In the genomic region with DNA sequence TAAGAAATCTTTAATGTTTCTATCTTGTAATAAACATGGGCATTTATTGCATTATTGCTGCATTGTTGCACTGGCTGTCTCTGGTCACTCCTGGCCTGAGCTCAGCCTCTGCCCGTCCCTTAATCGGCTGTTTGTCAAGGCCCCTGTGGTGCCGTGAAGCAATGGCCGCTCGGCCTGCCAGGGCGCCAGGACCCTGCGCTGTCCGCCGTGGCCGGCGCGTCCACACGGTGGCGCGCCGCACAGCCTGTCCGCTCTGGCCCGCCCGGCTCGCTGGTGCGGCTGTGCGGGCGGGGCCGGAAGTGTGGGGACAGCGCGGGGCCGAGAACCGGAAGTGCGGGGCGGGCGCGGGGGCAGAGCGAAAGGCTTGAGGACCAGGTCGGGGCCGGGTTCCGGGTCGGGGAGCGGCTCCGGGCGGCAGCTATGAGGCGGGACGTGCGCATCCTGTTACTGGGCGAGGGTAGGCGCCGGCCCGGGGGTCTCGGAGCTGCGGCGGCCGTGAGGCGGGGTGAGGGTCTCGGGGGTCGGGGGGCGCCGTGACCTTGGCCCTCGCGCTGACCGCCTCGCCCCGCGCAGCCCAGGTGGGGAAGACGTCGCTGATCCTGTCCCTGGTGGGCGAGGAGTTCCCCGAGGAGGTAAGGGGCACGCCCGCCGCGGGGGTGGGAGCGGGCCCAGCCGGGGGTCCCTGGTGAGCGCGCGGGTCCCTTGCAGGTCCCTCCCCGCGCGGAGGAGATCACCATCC, we compare ENCODE assay signal across 8 cellular contexts. TPM values are rescaled to one million over a fixed set of nuclear protein-coding genes. Genes with fewer than 3 reads are reported as not detected.
DNase-seq lines count a peak whose midpoint lies in the region; ATAC-seq, FAIRE-seq and TF ChIP-seq lines count a peak whose summit lies in the region.

RHOT2 (plus strand) TSS at position 353 of the 739 bp plus-strand sequence; CDS start at position 421, 68 bp downstream.

- H3K4me1 Mint-ChIP-seq in central memory CD8-positive, alpha-beta T cell = peaks cover 6% of the 10 kb centered on the region

- H3K4me1 ChIP-seq in keratinocyte (ENCODE audit: control insufficient read depth, extremely low read depth, insufficient read depth, low read length) = peaks cover 10% of the 10 kb centered on the region

- peak within 1 kb of the TSS; percentile 81 for H3K9ac ChIP-seq in keratinocyte (ENCODE audit: control insufficient read depth, extremely low read depth, insufficient read depth, low read length)

- dilution Hi-C loops in keratinocyte (cut with MboI; ENCODE audit: extremely low pct_ligation_motif_present, low sequenced_read_pairs) = no loop called here

- H3K79me2 ChIP-seq in keratinocyte (ENCODE audit: control insufficient read depth, insufficient read depth, low read length) = peaks cover 28% of the 10 kb centered on the region

- H3K36me3 ChIP-seq in keratinocyte (ENCODE audit: control insufficient read depth in 2 of 2, extremely low read depth in 1 of 2, insufficient read depth in 2 of 2, low read length in 2 of 2) = peaks cover 18 to 25% of the 10 kb centered on the region in 2 experiments

- H3K27ac Mint-ChIP-seq in central memory CD8-positive, alpha-beta T cell (ENCODE audit: low read depth) = peak within 1 kb of the TSS; percentile 72

- no peaks in the 10 kb centered on the region for H3K9me3 ChIP-seq in keratinocyte (ENCODE audit: control insufficient read depth, low read depth, low read length)

- peak within 1 kb of the TSS; percentile 58 for H3K27ac ChIP-seq in keratinocyte (ENCODE audit: control insufficient read depth, insufficient read depth, low read length)

- DNase-seq in AG08395 (ENCODE audit: low spot score) (peak; percentile 92), NCI-H446 (lab: John Stamatoyannopoulos, UW) (peak; percentile 76 to 93), keratinocyte (ENCODE audit: low read depth, low spot score) (no peak)
- peak; percentile 87 to 88 for DNase-seq in central memory CD8-positive, alpha-beta T cell (ENCODE audit: low spot score in 2 of 2)
- DNase-seq in stimulated activated CD4-positive, alpha-beta T cell treated with anti-CD3 and anti-CD28 coated beads, Interleukin-12 subunit alpha, Interleukin-12 subunit beta, amount 100 ng/mL, for 48 hours (ENCODE audit: low read depth in 2 of 3, low spot score in 1 of 3) = peak; percentile 85 to 94 (median 87)

- H4K20me1 ChIP-seq in keratinocyte (ENCODE audit: control insufficient read depth, extremely low read depth, insufficient read depth, low read length) = no peaks in the 10 kb centered on the region

- peak; percentile 53 to 91 (median 69) for TF ChIP-seq CTCF in keratinocyte (optimal IDR thresholded peaks at IDR 0.05 in 1 of 3, IDR thresholded peaks at IDR 0.05 in 1 of 3, conservative IDR thresholded peaks at IDR 0.05 in 1 of 3; ENCODE audit: extremely low read depth in 1 of 3, insufficient read depth in 2 of 3, low read length in 3 of 3)

- H3K27me3 ChIP-seq in keratinocyte (ENCODE audit: control insufficient read depth, extremely low read depth, insufficient read depth, low read length) = no peaks in the 10 kb centered on the region

- H3K4me3 Mint-ChIP-seq in central memory CD8-positive, alpha-beta T cell = peak within 1 kb of the TSS; percentile 75

- FAIRE-seq in keratinocyte (lab: Jason Lieb, UNC) = peak; percentile 56

- peak within 1 kb of the TSS; percentile 92 for H2AFZ ChIP-seq in keratinocyte (ENCODE audit: control insufficient read depth, low read length)

- no peaks in the 10 kb centered on the region for H3K9me3 Mint-ChIP-seq in central memory CD8-positive, alpha-beta T cell

- peak; percentile 91 for ATAC-seq in GM19023 (IDR thresholded peaks at IDR 0.05; ENCODE audit: unreplicated experiment)
- peak; percentile 82 for ATAC-seq in HG03280 (IDR thresholded peaks at IDR 0.05; ENCODE audit: unreplicated experiment)
- peak; percentile 98 for ATAC-seq in activated CD4-positive, CD25-positive, alpha-beta regulatory T cell treated with anti-CD3 and anti-CD28 coated beads, Interleukin-2, amount 50 U/mL, for 24 hours
- peak; percentile 94 for ATAC-seq in central memory CD8-positive, alpha-beta T cell (replicated peaks; ENCODE audit: extremely low read depth, poor library complexity, severe bottlenecking)

- H3K36me3 Mint-ChIP-seq in central memory CD8-positive, alpha-beta T cell (ENCODE audit: insufficient read depth) = peaks cover 6% of the 10 kb centered on the region

- H3K9me1 ChIP-seq in keratinocyte (ENCODE audit: control insufficient read depth, extremely low read depth, insufficient read depth, low read length) = no peaks in the 10 kb centered on the region

- no peaks in the 10 kb centered on the region for H3K27me3 Mint-ChIP-seq in central memory CD8-positive, alpha-beta T cell

- H3K4me2 ChIP-seq in keratinocyte (ENCODE audit: control insufficient read depth, extremely low read depth, insufficient read depth, low read depth, low read length) = peak within 1 kb of the TSS; percentile 83

- peak within 1 kb of the TSS; percentile 68 to 99 (median 85) for H3K4me3 ChIP-seq in keratinocyte (ENCODE audit: control insufficient read depth in 2 of 3, extremely low read depth in 1 of 3, insufficient read depth in 2 of 3, low read depth in 1 of 3, low read length in 3 of 3)

RNA-seq across cellular contexts. Expression of gene RHOT2, which starts in this region (rescaled TPM):
- 58.7 to 97.0 TPM (median 61.7 TPM) in 3 replicates for polyA plus RNA-seq in keratinocyte
- 60.0 TPM for polyA plus RNA-seq in keratinocyte (2011; ENCODE audit: low read depth)
- polyA plus RNA-seq in keratinocyte (2011; cell fraction: cytosol; rRNA removed) = 20.5 and 45.5 TPM in 2 replicates
- 279 and 341 TPM in 2 replicates for polyA plus RNA-seq in keratinocyte (2011; cell fraction: nucleus; rRNA removed)
- polyA plus RNA-seq in keratinocyte (2012; ENCODE audit: low replicate concordance) = 64.1 and 66.4 TPM in 2 replicates
- 26.1 to 90.0 TPM (median 31.0 TPM) in 3 replicates for polyA minus RNA-seq in keratinocyte
- 72.1 TPM for polyA minus RNA-seq in keratinocyte (2011; cell fraction: cytosol; rRNA and poly(A)+ RNA removed)
- 61.3 and 76.7 TPM in 2 replicates for polyA minus RNA-seq in keratinocyte (2011; cell fraction: nucleus; rRNA and poly(A)+ RNA removed)
